ENCODE assay signal across 29 cellular contexts in genomic region chr3:53221827-53222182, GRCh38. TPM values are rescaled to one million over a fixed set of nuclear protein-coding genes. Genes with fewer than 3 reads are reported as not detected.
DNase-seq lines count a peak whose midpoint lies in the region; ATAC-seq and TF ChIP-seq lines count a peak whose summit lies in the region.
"Had no signal": no experiment of that assay in that cellular context is flagged by ENCODE, and none has a peak within 500 bp of the region (broad histone marks: within the 10 kb centered on the region; RNA-seq: fewer than 3 reads in every experiment).

No MANE protein-coding gene starts in this region.

- intact Hi-C loops in PC-9 (cut with micrococcal nuclease; ENCODE audit: unreplicated experiment) (loop anchor here (5.0 kb wide), 1 partner anchor 125 kb away; the partner anchor contains the start of gene DCP1A), lower lobe of right lung (cut with DNase I) (no loop called here), spleen (cut with DNase I; ENCODE audit: low total_unique reads) (no loop called here)
- intact Hi-C loops in activated T-helper 2 cell treated with anti-CD3 and anti-CD28 coated beads, Interferon-gamma antibody, Interleukin-2, Interleukin-4, amounts not matched to agents 10 μg/mL and 5 μg/mL and 100 μg/mL, durations not matched to agents 14 hours and 24 hours and 36 hours (cut with micrococcal nuclease): no loop called here

- no peak overlapping the region for H3K4me2 ChIP-seq in PC-9
- H3K4me2 ChIP-seq: hepatocyte, KMS-11 had no signal

- H3K36me3 Mint-ChIP-seq in activated T-cell treated with anti-CD3 and anti-CD28 coated beads, Interleukin-2, amount 50 U/mL, for 24 hours (ENCODE audit: low read depth): peaks cover 44% of the 10 kb centered on the region
- peaks cover 36% of the 10 kb centered on the region for H3K36me3 Mint-ChIP-seq in activated T-helper 2 cell treated with anti-CD3 and anti-CD28 coated beads, Interferon-gamma antibody, Interleukin-2, Interleukin-4, amounts not matched to agents 10 μg/mL and 5 μg/mL and 100 μg/mL, durations not matched to agents 14 hours and 24 hours and 36 hours (ENCODE audit: low read depth)

- DNase-seq in activated T-cell treated with anti-CD3 and anti-CD28 coated beads, Interleukin-2, amount 50 U/mL, for 24 hours: no peak
- DNase-seq in activated T-cell treated with anti-CD3 and anti-CD28 coated beads, Interleukin-2, amount 50 U/mL, for 48 hours: no peak
- DNase-seq in PC-9 (no peak), lower lobe of right lung (peak; percentile 9), spleen (peak; percentile 33), inferior parietal cortex (ENCODE audit: extremely low spot score) (no peak), right atrium auricular region (ENCODE audit: low spot score) (no peak)
- DNase-seq in activated T-helper 2 cell treated with anti-CD3 and anti-CD28 coated beads, Interferon-gamma antibody, Interleukin-2, Interleukin-4, amounts not matched to agents 10 μg/mL and 5 μg/mL and 100 μg/mL, durations not matched to agents 14 hours and 24 hours and 36 hours (ENCODE audit: low spot score): no peak
- DNase-seq: activated naive CD4-positive, alpha-beta T cell treated with anti-CD3 and anti-CD28 coated beads, Interleukin-2, amount 50 U/mL, for 16 hours; amniotic stem cell; CD8-positive, alpha-beta memory T cell; DMS 273 treated with DMSO at 0.1 percent for 48 hours; MM.1S; NCI-H1105 treated with DMSO at 0.1 percent for 48 hours; NCI-H2029 treated with DMSO at 0.1 percent for 48 hours; NCI-H2227 treated with DMSO at 0.1 percent for 48 hours; NCI-H69; right cardiac atrium; RPMI8226; stimulated activated CD8-positive, alpha-beta memory T cell treated with anti-CD3 and anti-CD28 coated beads, Interleukin-4, amount 100 ng/mL, for 48 hours; stomach; thyroid gland had no signal

- peak overlapping the region; percentile 16 for H3K27ac Mint-ChIP-seq in activated T-cell treated with anti-CD3 and anti-CD28 coated beads, Interleukin-2, amount 50 U/mL, for 24 hours
- H3K27ac Mint-ChIP-seq in activated T-helper 2 cell treated with anti-CD3 and anti-CD28 coated beads, Interferon-gamma antibody, Interleukin-2, Interleukin-4, amounts not matched to agents 10 μg/mL and 5 μg/mL and 100 μg/mL, durations not matched to agents 14 hours and 24 hours and 36 hours: no peak overlapping the region
- H3K27ac Mint-ChIP-seq: activated T-helper 1 cell treated with anti-CD3 and anti-CD28 coated beads, Interleukin-12 subunit alpha, Interleukin-12 subunit beta, Interleukin-2, Interleukin-4 antibody, amounts not matched to agents 30 ng/mL and 10 ng/mL and 1 ng/mL, durations not matched to agents 14 hours and 24 hours and 36 hours had no signal

- H3K9me3 Mint-ChIP-seq in activated T-cell treated with anti-CD3 and anti-CD28 coated beads, Interleukin-2, amount 50 U/mL, for 24 hours: no peaks in the 10 kb centered on the region
- H3K9me3 Mint-ChIP-seq in activated T-helper 2 cell treated with anti-CD3 and anti-CD28 coated beads, Interferon-gamma antibody, Interleukin-2, Interleukin-4, amounts not matched to agents 10 μg/mL and 5 μg/mL and 100 μg/mL, durations not matched to agents 14 hours and 24 hours and 36 hours: no peaks in the 10 kb centered on the region
- H3K9me3 Mint-ChIP-seq: activated T-helper 1 cell treated with anti-CD3 and anti-CD28 coated beads, Interleukin-12 subunit alpha, Interleukin-12 subunit beta, Interleukin-2, Interleukin-4 antibody, amounts not matched to agents 30 ng/mL and 10 ng/mL and 1 ng/mL, durations not matched to agents 14 hours and 24 hours and 36 hours; brain; CD8-positive, alpha-beta memory T cell had no signal

- H3K4me3 Mint-ChIP-seq in activated T-cell treated with anti-CD3 and anti-CD28 coated beads, Interleukin-2, amount 50 U/mL, for 24 hours: no peak overlapping the region
- no peak overlapping the region for H3K4me3 Mint-ChIP-seq in activated T-helper 2 cell treated with anti-CD3 and anti-CD28 coated beads, Interferon-gamma antibody, Interleukin-2, Interleukin-4, amounts not matched to agents 10 μg/mL and 5 μg/mL and 100 μg/mL, durations not matched to agents 14 hours and 24 hours and 36 hours (ENCODE audit: low read depth)
- H3K4me3 Mint-ChIP-seq: activated T-helper 1 cell treated with anti-CD3 and anti-CD28 coated beads, Interleukin-12 subunit alpha, Interleukin-12 subunit beta, Interleukin-2, Interleukin-4 antibody, amounts not matched to agents 30 ng/mL and 10 ng/mL and 1 ng/mL, durations not matched to agents 14 hours and 24 hours and 36 hours; brain; CD8-positive, alpha-beta memory T cell had no signal

- no peaks in the 10 kb centered on the region for H3K9me2 ChIP-seq in PC-9 (ENCODE audit: insufficient read depth)

- no peak overlapping the region for H2AFZ ChIP-seq in PC-9
- H2AFZ ChIP-seq: hepatocyte had no signal

- no peak for TF ChIP-seq POLR2A in spleen (IDR thresholded peaks at IDR 0.05)

- H3K27me3 Mint-ChIP-seq in activated T-cell treated with anti-CD3 and anti-CD28 coated beads, Interleukin-2, amount 50 U/mL, for 24 hours: no peaks in the 10 kb centered on the region
- no peaks in the 10 kb centered on the region for H3K27me3 Mint-ChIP-seq in activated T-helper 2 cell treated with anti-CD3 and anti-CD28 coated beads, Interferon-gamma antibody, Interleukin-2, Interleukin-4, amounts not matched to agents 10 μg/mL and 5 μg/mL and 100 μg/mL, durations not matched to agents 14 hours and 24 hours and 36 hours (ENCODE audit: low read depth)

- no TSS peak for BruUV-seq in PC-9 (replicated peaks; lab: Mats Ljungman, UMichigan)

- no peak overlapping the region for H3K4me3 ChIP-seq in PC-9
- no peak overlapping the region for H3K4me3 ChIP-seq in lower lobe of right lung
- no peak overlapping the region for H3K4me3 ChIP-seq in spleen
- no peak overlapping the region for H3K4me3 ChIP-seq in right atrium auricular region
- H3K4me3 ChIP-seq: hepatocyte, lung, SJSA1, stomach, thyroid gland had no signal

- TF ChIP-seq CTCF in PC-9 (conservative IDR thresholded peaks at IDR 0.05): no peak
- TF ChIP-seq CTCF in lower lobe of right lung (IDR thresholded peaks at IDR 0.05): no peak
- TF ChIP-seq CTCF in spleen (IDR thresholded peaks at IDR 0.05 in 8 of 11, conservative IDR thresholded peaks at IDR 0.05 in 3 of 11): no peak
- no peak for TF ChIP-seq CTCF in right atrium auricular region (IDR thresholded peaks at IDR 0.05)

- ATAC-seq in lower lobe of right lung: no peak
- ATAC-seq: right cardiac atrium had no signal

- no peaks in the 10 kb centered on the region for H3K4me1 ChIP-seq in PC-9 (replicated peaks; ENCODE audit: insufficient read depth)
- H3K4me1 ChIP-seq in lower lobe of right lung: no peaks in the 10 kb centered on the region
- peaks cover 0 to 69% (median 35%) of the 10 kb centered on the region in 6 donors for H3K4me1 ChIP-seq in spleen
- no peaks in the 10 kb centered on the region for H3K4me1 ChIP-seq in right atrium auricular region
- H3K4me1 ChIP-seq: SJSA1, thyroid gland had no signal

- peaks cover 11% of the 10 kb centered on the region; the same call in 1 of the 2 replicates for H3K36me3 ChIP-seq in PC-9 (ENCODE audit: low read depth)
- H3K36me3 ChIP-seq in lower lobe of right lung: peaks cover 41% of the 10 kb centered on the region
- H3K36me3 ChIP-seq in spleen: peaks cover 8 to 50% (median 35%) of the 10 kb centered on the region in 6 donors
- peaks cover 33% of the 10 kb centered on the region for H3K36me3 ChIP-seq in right atrium auricular region

- POLR2A ChIA-PET in PC-9 (lab: Charles Lee; ENCODE audit: unreplicated experiment): interaction anchor here (0.7 kb wide), 1 partner anchor 488 kb away, joined by 3 read pairs; no protein-coding TSS in a partner anchor

- peaks cover 5% of the 10 kb centered on the region for H3K4me1 Mint-ChIP-seq in activated T-cell treated with anti-CD3 and anti-CD28 coated beads, Interleukin-2, amount 50 U/mL, for 24 hours (ENCODE audit: low read depth)
- peaks cover 5% of the 10 kb centered on the region for H3K4me1 Mint-ChIP-seq in activated T-helper 2 cell treated with anti-CD3 and anti-CD28 coated beads, Interferon-gamma antibody, Interleukin-2, Interleukin-4, amounts not matched to agents 10 μg/mL and 5 μg/mL and 100 μg/mL, durations not matched to agents 14 hours and 24 hours and 36 hours (ENCODE audit: low read depth)

- H3K27me3 ChIP-seq in PC-9 (ENCODE audit: insufficient read depth, low read depth): no peaks in the 10 kb centered on the region
- no peaks in the 10 kb centered on the region for H3K27me3 ChIP-seq in lower lobe of right lung (ENCODE audit: low read depth)
- no peaks in the 10 kb centered on the region for H3K27me3 ChIP-seq in spleen (replicated peaks in 1 of 7)
- no peaks in the 10 kb centered on the region for H3K27me3 ChIP-seq in right atrium auricular region
- H3K27me3 ChIP-seq: hepatocyte, SJSA1, stomach, thyroid gland had no signal

- H4K20me1 ChIP-seq in PC-9 (ENCODE audit: insufficient read depth): peaks cover 7% of the 10 kb centered on the region; the same call in 1 of the 2 replicates

- H3K27ac ChIP-seq in PC-9 (0 out of 2 replicates have a peak overlapping the region, but pooled peaks have one; percentile 34), lower lobe of right lung (no peak overlapping the region), spleen (peak overlapping the region in 7 of 8 donors; percentile 36 to 81 (median 75)), right atrium auricular region (no peak overlapping the region)
- H3K27ac ChIP-seq: hepatocyte, HL-60, KMS-11, SJSA1, stomach, thyroid gland had no signal

- H3F3A ChIP-seq in PC-9 (ENCODE audit: insufficient read depth, low read depth): peaks cover 70% of the 10 kb centered on the region

- CTCF ChIA-PET in PC-9 (lab: Charles Lee): no interaction called here

- no peaks in the 10 kb centered on the region for H3K79me2 ChIP-seq in PC-9 (ENCODE audit: low read depth)
- H3K79me2 ChIP-seq: hepatocyte had no signal

- 81 to 95% (median 84%) methylated on average over 3 of the region's 3 CpGs for WGBS in spleen, 5 donors

- H3K9me3 ChIP-seq in PC-9 (ENCODE audit: insufficient read depth, low read depth) (no peaks in the 10 kb centered on the region), lower lobe of right lung (no peaks in the 10 kb centered on the region), spleen (peaks cover 0 to under 1% (median 0%) of the 10 kb centered on the region in 8 donors), right atrium auricular region (no peaks in the 10 kb centered on the region)
- H3K9me3 ChIP-seq: SJSA1, stomach, thyroid gland had no signal

RNA-seq across cellular contexts. Expression of gene TKT, which starts 34.0 kb away (rescaled TPM):
- total RNA-seq in PC-9 (2021): 1,726 and 2,016 TPM in 2 replicates
- total RNA-seq in lower lobe of right lung: 437 TPM
- 100 to 1,000 TPM; 253 to 490 (median 287) TPM for total RNA-seq in spleen
- polyA plus RNA-seq in spleen: 100 to 1,000 TPM; 110 to 195 (median 137) TPM
- 10 to 100 TPM; 48.8 to 62.8 TPM for total RNA-seq in right atrium auricular region
- total RNA-seq in activated T-helper 2 cell treated with anti-CD3 and anti-CD28 coated beads, Interferon-gamma antibody, Interleukin-2, Interleukin-4, amounts not matched to agents 10 μg/mL and 5 μg/mL and 100 μg/mL, durations not matched to agents 14 hours and 24 hours and 36 hours: 363 and 374 TPM in 2 replicates

Comparison
In these comparisons a context has a peak if more than half of its experiments do, and no peak if none do; other contexts are left out.
1. DNase-seq: peak in lower lobe of right lung (single experiment) and spleen (single experiment); none in activated T-cell treated with anti-CD3 and anti-CD28 coated beads, Interleukin-2, amount 50 U/mL, for 24 hours (single experiment), activated T-cell treated with anti-CD3 and anti-CD28 coated beads, Interleukin-2, amount 50 U/mL, for 48 hours (0 of 2), PC-9 (0 of 2), inferior parietal cortex (single experiment), right atrium auricular region (single experiment) and activated T-helper 2 cell treated with anti-CD3 and anti-CD28 coated beads, Interferon-gamma antibody, Interleukin-2, Interleukin-4, amounts not matched to agents 10 μg/mL and 5 μg/mL and 100 μg/mL, durations not matched to agents 14 hours and 24 hours and 36 hours (single experiment).
2. H3K27ac ChIP-seq: peak in PC-9 (single experiment) and spleen (7 of 8); none in lower lobe of right lung (single experiment) and right atrium auricular region (0 of 2).